In the genomic region with DNA sequence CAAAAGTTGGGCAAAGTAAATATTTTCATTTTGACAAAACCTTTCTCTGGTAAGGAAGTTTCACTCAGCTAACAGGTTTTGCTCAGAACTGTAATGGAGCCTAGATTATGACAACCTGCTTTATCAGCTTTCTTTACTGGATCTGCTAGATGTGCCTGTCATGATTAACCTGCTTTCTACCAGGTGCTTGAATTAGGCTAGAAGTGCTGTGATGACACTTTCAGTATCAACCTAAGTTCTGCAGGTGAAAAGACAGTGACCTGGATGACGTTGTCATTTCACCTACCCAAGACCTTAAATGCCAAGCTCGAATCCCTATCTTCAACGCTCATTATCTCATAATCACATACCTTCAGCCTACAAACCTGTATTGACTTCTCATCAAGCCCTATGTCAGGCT, we compare ENCODE assay signal across 33 cellular contexts. TPM values are rescaled to one million over a fixed set of nuclear protein-coding genes. Genes with fewer than 3 reads are reported as not detected.
DNase-seq lines count a peak whose midpoint lies in the region; ATAC-seq, FAIRE-seq and TF ChIP-seq lines count a peak whose summit lies in the region.
"Had no signal": no experiment of that assay in that cellular context is flagged by ENCODE, and none has a peak within 500 bp of the region (broad histone marks: within the 10 kb centered on the region; RNA-seq: fewer than 3 reads in every experiment).

No MANE protein-coding gene starts in this region.

- H3K27me3 ChIP-seq in CD8-positive, alpha-beta T cell (ENCODE audit: insufficient read depth, low read length), result no peaks in the 10 kb centered on the region
- H3K27me3 ChIP-seq: colonic mucosa, thyroid gland, vagina had no signal

- POLR2A ChIA-PET in CD8-positive, alpha-beta T cell (lab: Charles Lee), result no interaction called here
- POLR2A ChIA-PET in activated CD4-positive, alpha-beta memory T cell treated with anti-CD3 and anti-CD28 coated beads, Interleukin-2, amount 10 ng/mL, durations not matched to agents 7 days and 5 days (lab: Charles Lee), result no interaction called here

- peaks cover 33% of the 10 kb centered on the region for H3K4me1 Mint-ChIP-seq in activated CD4-positive, alpha-beta T cell treated with anti-CD3 and anti-CD28 coated beads, Interleukin-2, amount 10 ng/mL, durations not matched to agents 24 days and 14 days
- peaks cover 21% of the 10 kb centered on the region for H3K4me1 Mint-ChIP-seq in CD8-positive, alpha-beta T cell (ENCODE audit: low read depth)
- H3K4me1 Mint-ChIP-seq in activated CD4-positive, alpha-beta memory T cell treated with anti-CD3 and anti-CD28 coated beads, Interleukin-2, amount 10 ng/mL, durations not matched to agents 7 days and 5 days, result peaks cover 51% of the 10 kb centered on the region
- H3K4me1 Mint-ChIP-seq: GM23338 had no signal

- no peak for TF ChIP-seq CTCF in CD8-positive, alpha-beta T cell (IDR thresholded peaks at IDR 0.05)

- intact Hi-C loops in activated CD4-positive, alpha-beta T cell treated with anti-CD3 and anti-CD28 coated beads, Interleukin-2, amount 10 ng/mL, durations not matched to agents 24 days and 14 days (cut with micrococcal nuclease), result loop anchor here (5.0 to 10.0 kb wide), 5 partner anchors 473 to 920 kb away; partner anchors contain the start of genes UBQLN2 and ZXDA
- intact Hi-C loops in CD8-positive, alpha-beta T cell (cut with DNase I, micrococcal nuclease), result loop anchor here (5.0 to 10.0 kb wide), 5 partner anchors 160 to 720 kb away; partner anchors contain the start of genes SPIN2B (in 1 of the 2), UBQLN2 (in 1 of the 2), ZXDA (in 1 of the 2) and ZXDB (in 1 of the 2)
- intact Hi-C loops in Right ventricle myocardium superior (cut with DNase I), result no loop called here

- no peak for DNase-seq in activated CD4-positive, alpha-beta T cell treated with anti-CD3 and anti-CD28 coated beads, Interleukin-2, amount 10 ng/mL, durations not matched to agents 24 days and 14 days
- no peak for DNase-seq in activated CD4-positive, alpha-beta T cell treated with anti-CD3 and anti-CD28 coated beads for 48 hours
- DNase-seq in CD8-positive, alpha-beta T cell, result no peak
- DNase-seq in activated CD4-positive, alpha-beta memory T cell treated with anti-CD3 and anti-CD28 coated beads, Interleukin-2, amount 10 ng/mL, durations not matched to agents 7 days and 5 days, result no peak
- DNase-seq in Right ventricle myocardium superior (no peak), SHP77 treated with DMSO at 0.1 percent for 48 hours (lab: John Stamatoyannopoulos, UW) (no peak)
- DNase-seq: activated naive CD4-positive, alpha-beta T cell treated with Interleukin-2 at 50 U/mL for 16 hours; anterior cingulate cortex; colonic mucosa; DMS153; head of caudate nucleus; Karpas-422; left ventricle myocardium inferior; MV-4-11; NCI-H146; stimulated activated CD4-positive, alpha-beta T cell treated with anti-CD3 and anti-CD28 coated beads, Interleukin-2, amount 100 ng/mL, for 48 hours; thyroid gland had no signal

- FAIRE-seq in islet of Langerhans (lab: Jason Lieb, UNC), result peak; percentile 93
- FAIRE-seq: GM18507, GM19239, HepG2, keratinocyte, TTC549 had no signal

- H3K36me3 Mint-ChIP-seq in activated CD4-positive, alpha-beta T cell treated with anti-CD3 and anti-CD28 coated beads, Interleukin-2, amount 10 ng/mL, durations not matched to agents 24 days and 14 days (ENCODE audit: low read depth), result no peaks in the 10 kb centered on the region
- peaks cover 4% of the 10 kb centered on the region for H3K36me3 Mint-ChIP-seq in CD8-positive, alpha-beta T cell
- H3K36me3 Mint-ChIP-seq in activated CD4-positive, alpha-beta memory T cell treated with anti-CD3 and anti-CD28 coated beads, Interleukin-2, amount 10 ng/mL, durations not matched to agents 7 days and 5 days (ENCODE audit: low read depth), result no peaks in the 10 kb centered on the region

- H3K27ac Mint-ChIP-seq in activated CD4-positive, alpha-beta T cell treated with anti-CD3 and anti-CD28 coated beads, Interleukin-2, amount 10 ng/mL, durations not matched to agents 24 days and 14 days, result peak overlapping the region; percentile 65
- H3K27ac Mint-ChIP-seq in CD8-positive, alpha-beta T cell, result peak overlapping the region; percentile 88
- H3K27ac Mint-ChIP-seq in activated CD4-positive, alpha-beta memory T cell treated with anti-CD3 and anti-CD28 coated beads, Interleukin-2, amount 10 ng/mL, durations not matched to agents 7 days and 5 days, result peak overlapping the region; percentile 48
- H3K27ac Mint-ChIP-seq: GM23338 had no signal

- no peak overlapping the region for H3K27ac ChIP-seq in CD8-positive, alpha-beta T cell (ENCODE audit: low read depth, low read length)
- H3K27ac ChIP-seq: colonic mucosa, left ventricle myocardium inferior, prostate gland, thyroid gland, vagina had no signal

- no peak overlapping the region for H3K4me3 Mint-ChIP-seq in activated CD4-positive, alpha-beta T cell treated with anti-CD3 and anti-CD28 coated beads, Interleukin-2, amount 10 ng/mL, durations not matched to agents 24 days and 14 days
- H3K4me3 Mint-ChIP-seq in CD8-positive, alpha-beta T cell, result no peak overlapping the region
- no peak overlapping the region for H3K4me3 Mint-ChIP-seq in activated CD4-positive, alpha-beta memory T cell treated with anti-CD3 and anti-CD28 coated beads, Interleukin-2, amount 10 ng/mL, durations not matched to agents 7 days and 5 days
- H3K4me3 Mint-ChIP-seq: GM23338 had no signal

- peaks cover 3% of the 10 kb centered on the region for H3K4me1 ChIP-seq in CD8-positive, alpha-beta T cell (ENCODE audit: insufficient read depth, low read length)
- H3K4me1 ChIP-seq: colonic mucosa, left ventricle myocardium inferior, prostate gland, thyroid gland, vagina had no signal

- H3K27me3 Mint-ChIP-seq in activated CD4-positive, alpha-beta T cell treated with anti-CD3 and anti-CD28 coated beads, Interleukin-2, amount 10 ng/mL, durations not matched to agents 24 days and 14 days, result no peaks in the 10 kb centered on the region
- H3K27me3 Mint-ChIP-seq in CD8-positive, alpha-beta T cell (ENCODE audit: low read depth), result no peaks in the 10 kb centered on the region
- H3K27me3 Mint-ChIP-seq in activated CD4-positive, alpha-beta memory T cell treated with anti-CD3 and anti-CD28 coated beads, Interleukin-2, amount 10 ng/mL, durations not matched to agents 7 days and 5 days, result no peaks in the 10 kb centered on the region

- no peak for ATAC-seq in CD8-positive, alpha-beta T cell
- ATAC-seq in Right ventricle myocardium superior (ENCODE audit: poor library complexity), result no peak
- ATAC-seq in GM18858 (IDR thresholded peaks at IDR 0.05; ENCODE audit: unreplicated experiment), result no peak
- ATAC-seq: activated CD4-positive, CD25-positive, alpha-beta regulatory T cell treated with anti-CD3 and anti-CD28 coated beads, Interleukin-2, amount 50 U/mL, for 24 hours; esophagus mucosa; GM23338; HepG2; sciatic nerve had no signal

- H3K36me3 ChIP-seq in CD8-positive, alpha-beta T cell (ENCODE audit: insufficient read depth, low read length), result no peaks in the 10 kb centered on the region
- H3K36me3 ChIP-seq: colonic mucosa, left ventricle myocardium inferior, prostate gland, thyroid gland, vagina had no signal

- H3K9me3 ChIP-seq in CD8-positive, alpha-beta T cell (ENCODE audit: low read length), result no peaks in the 10 kb centered on the region
- H3K9me3 ChIP-seq: colonic mucosa, prostate gland, thyroid gland, vagina had no signal

- H3K4me3 ChIP-seq in CD8-positive, alpha-beta T cell (ENCODE audit: low read depth, low read length), result no peak overlapping the region
- H3K4me3 ChIP-seq: colonic mucosa, GM23338, left ventricle myocardium inferior, prostate gland, thyroid gland, vagina had no signal

- CTCF ChIA-PET in CD8-positive, alpha-beta T cell (lab: Charles Lee), result no interaction called here
- CTCF ChIA-PET in activated CD4-positive, alpha-beta memory T cell treated with anti-CD3 and anti-CD28 coated beads, Interleukin-2, amount 10 ng/mL, durations not matched to agents 7 days and 5 days (lab: Charles Lee), result interaction anchor here (1.5 to 1.9 kb wide), 2 partner anchors 169 to 521 kb away, joined by 3 to 7 read pairs; no protein-coding TSS in a partner anchor

- H3K9me3 Mint-ChIP-seq in activated CD4-positive, alpha-beta T cell treated with anti-CD3 and anti-CD28 coated beads, Interleukin-2, amount 10 ng/mL, durations not matched to agents 24 days and 14 days, result no peaks in the 10 kb centered on the region
- H3K9me3 Mint-ChIP-seq in CD8-positive, alpha-beta T cell, result no peaks in the 10 kb centered on the region
- no peaks in the 10 kb centered on the region for H3K9me3 Mint-ChIP-seq in activated CD4-positive, alpha-beta memory T cell treated with anti-CD3 and anti-CD28 coated beads, Interleukin-2, amount 10 ng/mL, durations not matched to agents 7 days and 5 days
- H3K9me3 Mint-ChIP-seq: GM23338 had no signal

RNA-seq across cellular contexts. Expression of gene FAAH2, which starts 1.5 kb away (rescaled TPM):
- 4.0 and 5.0 TPM in 2 replicates for total RNA-seq in activated CD4-positive, alpha-beta T cell treated with anti-CD3 and anti-CD28 coated beads, Interleukin-2, amount 10 ng/mL, durations not matched to agents 24 days and 14 days
- total RNA-seq in CD8-positive, alpha-beta T cell, result 1 to 10 TPM; 2.9 to 3.5 TPM
- 1 to 10 TPM; 5.4 to 6.0 TPM for total RNA-seq in activated CD4-positive, alpha-beta memory T cell treated with anti-CD3 and anti-CD28 coated beads, Interleukin-2, amount 10 ng/mL, durations not matched to agents 7 days and 5 days
- not detected for total RNA-seq in Right ventricle myocardium superior
- total RNA-seq: A172, RPMI7951, SK-MEL-5 had no signal
